In the genomic region with DNA sequence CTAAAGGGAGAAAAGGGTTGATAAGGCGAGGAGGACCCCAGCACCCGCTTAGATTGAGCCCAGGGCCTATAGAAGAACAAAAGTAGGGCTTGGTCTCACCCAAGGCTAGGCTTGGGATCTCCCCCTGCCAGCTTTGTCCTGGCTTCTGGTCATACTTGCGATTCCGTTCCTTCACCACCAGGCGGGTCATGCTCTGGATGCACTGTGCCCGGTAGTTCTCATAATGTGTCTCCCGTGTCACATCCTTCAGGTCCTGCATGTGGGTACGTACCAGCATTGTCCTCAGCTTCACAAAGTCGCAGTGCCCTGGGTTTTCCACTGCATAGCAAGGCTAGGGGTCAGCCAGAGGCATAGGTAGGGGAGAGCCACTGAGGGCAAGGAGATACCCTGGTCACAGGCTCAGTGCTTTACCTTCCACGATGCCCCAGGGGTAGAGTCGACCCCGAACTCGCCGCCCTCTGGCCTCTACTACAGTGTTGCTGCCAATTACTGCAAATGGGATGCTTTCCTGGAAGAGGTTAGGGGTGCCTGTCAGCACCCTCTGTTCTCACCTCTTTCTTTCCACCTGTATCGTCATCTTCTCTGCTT, we compare ENCODE assay signal across 10 cellular contexts. TPM values are rescaled to one million over a fixed set of nuclear protein-coding genes. Genes with fewer than 3 reads are reported as not detected.
DNase-seq lines count a peak whose midpoint lies in the region; ATAC-seq and TF ChIP-seq lines count a peak whose summit lies in the region.
"Had no signal": no experiment of that assay in that cellular context is flagged by ENCODE, and none has a peak within 500 bp of the region (broad histone marks: within the 10 kb centered on the region; RNA-seq: fewer than 3 reads in every experiment).

No MANE protein-coding gene starts in this region.

- peaks cover 26% of the 10 kb centered on the region for H3K36me3 Mint-ChIP-seq in Calu3 (ENCODE audit: insufficient read depth, unreplicated experiment)
- H3K36me3 Mint-ChIP-seq in activated T-helper 2 cell treated with anti-CD3 and anti-CD28 coated beads, Interferon-gamma antibody, Interleukin-2, Interleukin-4, amounts not matched to agents 10 μg/mL and 5 μg/mL and 100 μg/mL, durations not matched to agents 14 hours and 24 hours and 36 hours (ENCODE audit: low read depth), result no peaks in the 10 kb centered on the region
- peaks cover 0 to 4% of the 10 kb centered on the region in 2 donors for H3K36me3 Mint-ChIP-seq in stimulated activated naive B cell treated with anti-CD40 and anti-IgM and Interleukin-4, amounts not matched to agents 10 μg/mL and 1 μg/mL and 100 μg/mL, for 72 hours

- H3K4me1 Mint-ChIP-seq in Calu3 (ENCODE audit: low read depth, unreplicated experiment), result peaks cover 13% of the 10 kb centered on the region
- peaks cover 19% of the 10 kb centered on the region for H3K4me1 Mint-ChIP-seq in activated T-helper 2 cell treated with anti-CD3 and anti-CD28 coated beads, Interferon-gamma antibody, Interleukin-2, Interleukin-4, amounts not matched to agents 10 μg/mL and 5 μg/mL and 100 μg/mL, durations not matched to agents 14 hours and 24 hours and 36 hours (ENCODE audit: low read depth)
- H3K4me1 Mint-ChIP-seq in stimulated activated naive B cell treated with anti-CD40 and anti-IgM and Interleukin-4, amounts not matched to agents 10 μg/mL and 1 μg/mL and 100 μg/mL, for 72 hours, result peaks cover 13 to 16% of the 10 kb centered on the region in 2 donors

- H2BK5ac ChIP-seq in mesendoderm (ENCODE audit: low read length), result no peak overlapping the region

- H3K27ac ChIP-seq in mesendoderm (ENCODE audit: low read depth, low read length), result no peak overlapping the region

- CTCF ChIA-PET in Calu3 (lab: Charles Lee), result no interaction called here
- CTCF ChIA-PET in HEK293T (lab: Yijun Ruan, JAX), result interaction anchor here (0.6 to 0.8 kb wide), 3 partner anchors 67 to 484 kb away, joined by 3 to 4 read pairs (median 3); no protein-coding TSS in a partner anchor

- H3K9ac ChIP-seq in mesendoderm (ENCODE audit: low read length), result no peak overlapping the region

- DNase-seq in Calu3 (peak; percentile 6), HEK293T (ENCODE audit: extremely low spot score) (peak; percentile 53), mesendoderm (peak; percentile 76), hippocampal formation (lab: John Stamatoyannopoulos, UW) (no peak), left cardiac atrium (no peak)
- no peak for DNase-seq in activated T-helper 2 cell treated with anti-CD3 and anti-CD28 coated beads, Interferon-gamma antibody, Interleukin-2, Interleukin-4, amounts not matched to agents 10 μg/mL and 5 μg/mL and 100 μg/mL, durations not matched to agents 14 hours and 24 hours and 36 hours (ENCODE audit: low spot score)
- no peak for DNase-seq in stimulated activated naive B cell treated with anti-CD40 and anti-IgM and Interleukin-4, amounts not matched to agents 10 μg/mL and 1 μg/mL and 100 μg/mL, for 72 hours
- DNase-seq: SHP77 treated with DMSO at 0.1 percent for 48 hours had no signal

- POLR2A ChIA-PET in HEK293T (lab: Yijun Ruan, JAX), result interaction anchor here (0.6 to 3.7 kb wide), 5 partner anchors 11 to 110 kb away, joined by 3 to 28 read pairs (median 3); a partner anchor contains a TSS

- no peak overlapping the region for H4K5ac ChIP-seq in mesendoderm (ENCODE audit: low read length)

- intact Hi-C loops in Calu3 (cut with micrococcal nuclease; ENCODE audit: unreplicated experiment) (no loop called here), left cardiac atrium (cut with DNase I) (loop anchor here (10.0 kb wide), 2 partner anchors 54 to 174 kb away; partner anchors contain the start of genes RAD51C (in 1 of the 2) and TEX14 (in 1 of the 2))
- intact Hi-C loops in activated T-helper 2 cell treated with anti-CD3 and anti-CD28 coated beads, Interferon-gamma antibody, Interleukin-2, Interleukin-4, amounts not matched to agents 10 μg/mL and 5 μg/mL and 100 μg/mL, durations not matched to agents 14 hours and 24 hours and 36 hours (cut with micrococcal nuclease), result no loop called here

- no peaks in the 10 kb centered on the region for H3K9me3 Mint-ChIP-seq in Calu3 (ENCODE audit: low read depth, unreplicated experiment)
- no peaks in the 10 kb centered on the region for H3K9me3 Mint-ChIP-seq in activated T-helper 2 cell treated with anti-CD3 and anti-CD28 coated beads, Interferon-gamma antibody, Interleukin-2, Interleukin-4, amounts not matched to agents 10 μg/mL and 5 μg/mL and 100 μg/mL, durations not matched to agents 14 hours and 24 hours and 36 hours
- no peaks in the 10 kb centered on the region for H3K9me3 Mint-ChIP-seq in stimulated activated naive B cell treated with anti-CD40 and anti-IgM and Interleukin-4, amounts not matched to agents 10 μg/mL and 1 μg/mL and 100 μg/mL, for 72 hours

- no peak overlapping the region for H3K56ac ChIP-seq in mesendoderm (ENCODE audit: low read length)

- no peak overlapping the region for H2AK5ac ChIP-seq in mesendoderm (ENCODE audit: low read length)

- no peak overlapping the region for H3K4me3 ChIP-seq in mesendoderm (ENCODE audit: low read length)
- H3K4me3 ChIP-seq: ascending aorta had no signal

- H3K79me2 ChIP-seq in mesendoderm (ENCODE audit: control insufficient read depth, insufficient read depth, low read length), result no peaks in the 10 kb centered on the region

- ATAC-seq in GM19035 (IDR thresholded peaks at IDR 0.05; ENCODE audit: unreplicated experiment) (no peak), left cardiac atrium (no peak)
- ATAC-seq in stimulated activated naive B cell treated with anti-CD40 and anti-IgM and Interleukin-4, amounts not matched to agents 10 μg/mL and 1 μg/mL and 100 μg/mL, for 72 hours (replicated peaks), result no peak

- no peak overlapping the region for H3K23ac ChIP-seq in mesendoderm (ENCODE audit: low read length)

- H3K18ac ChIP-seq in mesendoderm (ENCODE audit: low read length), result no peak overlapping the region

- no peaks in the 10 kb centered on the region for H3K79me1 ChIP-seq in mesendoderm (ENCODE audit: low read length)

- no peak overlapping the region for H3K4ac ChIP-seq in mesendoderm (ENCODE audit: low read depth, low read length)

- no peaks in the 10 kb centered on the region for H3K27me3 ChIP-seq in mesendoderm (ENCODE audit: insufficient read depth, low read length, poor library complexity)
- H3K27me3 ChIP-seq: ascending aorta had no signal

- no peak overlapping the region for H2BK120ac ChIP-seq in mesendoderm (ENCODE audit: low read depth, low read length)

- no CpG with 5 or more reads among the region's 15 CpGs for WGBS in mesendoderm (ENCODE audit: extremely low coverage, insufficient coverage, low lambda C conversion rate)

- H4K8ac ChIP-seq in mesendoderm (ENCODE audit: low read depth, low read length), result no peak overlapping the region

- H3K27ac Mint-ChIP-seq in Calu3 (ENCODE audit: unreplicated experiment), result no peak overlapping the region
- H3K27ac Mint-ChIP-seq in activated T-helper 2 cell treated with anti-CD3 and anti-CD28 coated beads, Interferon-gamma antibody, Interleukin-2, Interleukin-4, amounts not matched to agents 10 μg/mL and 5 μg/mL and 100 μg/mL, durations not matched to agents 14 hours and 24 hours and 36 hours, result no peak overlapping the region
- H3K27ac Mint-ChIP-seq in stimulated activated naive B cell treated with anti-CD40 and anti-IgM and Interleukin-4, amounts not matched to agents 10 μg/mL and 1 μg/mL and 100 μg/mL, for 72 hours, result no peak overlapping the region

- no peak overlapping the region for H3K4me2 ChIP-seq in mesendoderm (ENCODE audit: low read length)

- no peak overlapping the region for H2BK15ac ChIP-seq in mesendoderm (replicated peaks; ENCODE audit: low read depth)

- no peaks in the 10 kb centered on the region for H3K36me3 ChIP-seq in mesendoderm (ENCODE audit: control insufficient read depth, insufficient read depth, low read length)

- no peak overlapping the region for H3K4me3 Mint-ChIP-seq in Calu3 (ENCODE audit: low read depth, unreplicated experiment)
- peak overlapping the region; percentile 11 for H3K4me3 Mint-ChIP-seq in activated T-helper 2 cell treated with anti-CD3 and anti-CD28 coated beads, Interferon-gamma antibody, Interleukin-2, Interleukin-4, amounts not matched to agents 10 μg/mL and 5 μg/mL and 100 μg/mL, durations not matched to agents 14 hours and 24 hours and 36 hours (ENCODE audit: low read depth)
- peak overlapping the region in 1 of 2 donors; percentile 32 for H3K4me3 Mint-ChIP-seq in stimulated activated naive B cell treated with anti-CD40 and anti-IgM and Interleukin-4, amounts not matched to agents 10 μg/mL and 1 μg/mL and 100 μg/mL, for 72 hours

- TF ChIP-seq CTCF in Calu3 (IDR thresholded peaks at IDR 0.05; ENCODE audit: unreplicated experiment), result peak; percentile 22

- H3K4me1 ChIP-seq in mesendoderm (ENCODE audit: control insufficient read depth, low read depth, low read length), result no peaks in the 10 kb centered on the region

- no TSS peak for BruUV-seq in Calu3 (replicated peaks; lab: Mats Ljungman, UMichigan)

- no peaks in the 10 kb centered on the region for H3K27me3 Mint-ChIP-seq in Calu3 (ENCODE audit: unreplicated experiment)
- H3K27me3 Mint-ChIP-seq in activated T-helper 2 cell treated with anti-CD3 and anti-CD28 coated beads, Interferon-gamma antibody, Interleukin-2, Interleukin-4, amounts not matched to agents 10 μg/mL and 5 μg/mL and 100 μg/mL, durations not matched to agents 14 hours and 24 hours and 36 hours (ENCODE audit: low read depth), result peaks cover 2% of the 10 kb centered on the region
- H3K27me3 Mint-ChIP-seq in stimulated activated naive B cell treated with anti-CD40 and anti-IgM and Interleukin-4, amounts not matched to agents 10 μg/mL and 1 μg/mL and 100 μg/mL, for 72 hours, result no peaks in the 10 kb centered on the region

TF ChIP-seq in HEK293T, 16 proteins besides CTCF, POLR2A, EP300 and RAD21 (continues in another document):
- TF ChIP-seq L3MBTL2 (conservative IDR thresholded peaks at IDR 0.05) (no peak), TARDBP (IDR thresholded peaks at IDR 0.05) (no peak), ELF4 (IDR thresholded peaks at IDR 0.05) (no peak)

RNA-seq across cellular contexts. Expression of gene MTMR4, which starts 6.5 kb away (rescaled TPM):
- 28.2 and 33.5 TPM in 2 replicates for total RNA-seq in Calu3 (2022)
- 82.1 and 82.9 TPM in 2 replicates for total RNA-seq in activated T-helper 2 cell treated with anti-CD3 and anti-CD28 coated beads, Interferon-gamma antibody, Interleukin-2, Interleukin-4, amounts not matched to agents 10 μg/mL and 5 μg/mL and 100 μg/mL, durations not matched to agents 14 hours and 24 hours and 36 hours
- 10.5 TPM for polyA plus RNA-seq in mesendoderm (2013, experiment 1 of 2)
- 10.3 TPM for polyA plus RNA-seq in mesendoderm (2013, experiment 2 of 2)
- total RNA-seq in left cardiac atrium, result 10 to 100 TPM; 11.6 to 17.4 TPM

RNA-seq across cellular contexts. Expression of gene HSF5, which starts 32.7 kb away (rescaled TPM):
- total RNA-seq in Calu3 (2022), result 0.07 TPM in 1 of 2 replicates, not detected in the other
- 1.5 and 1.6 TPM in 2 replicates for total RNA-seq in activated T-helper 2 cell treated with anti-CD3 and anti-CD28 coated beads, Interferon-gamma antibody, Interleukin-2, Interleukin-4, amounts not matched to agents 10 μg/mL and 5 μg/mL and 100 μg/mL, durations not matched to agents 14 hours and 24 hours and 36 hours
- polyA plus RNA-seq in mesendoderm (2013, experiment 1 of 2), result not detected
- not detected for polyA plus RNA-seq in mesendoderm (2013, experiment 2 of 2)
- total RNA-seq in left cardiac atrium, result under 1 TPM; 0.06 to 0.10 TPM
- total RNA-seq: ascending aorta had no signal

Comparison
In these comparisons a context has a peak if more than half of its experiments do, and no peak if none do; other contexts are left out.
1. DNase-seq: peak in Calu3 (single experiment), HEK293T (single experiment) and mesendoderm (single experiment); none in activated T-helper 2 cell treated with anti-CD3 and anti-CD28 coated beads, Interferon-gamma antibody, Interleukin-2, Interleukin-4, amounts not matched to agents 10 μg/mL and 5 μg/mL and 100 μg/mL, durations not matched to agents 14 hours and 24 hours and 36 hours (single experiment), hippocampal formation (0 of 2), stimulated activated naive B cell treated with anti-CD40 and anti-IgM and Interleukin-4, amounts not matched to agents 10 μg/mL and 1 μg/mL and 100 μg/mL, for 72 hours (single experiment) and left cardiac atrium (single experiment).
2. intact Hi-C loops: an anchor here in left cardiac atrium (10.0 kb wide); none called in Calu3 and activated T-helper 2 cell treated with anti-CD3 and anti-CD28 coated beads, Interferon-gamma antibody, Interleukin-2, Interleukin-4, amounts not matched to agents 10 μg/mL and 5 μg/mL and 100 μg/mL, durations not matched to agents 14 hours and 24 hours and 36 hours.